ENCODE assay signal across 1 cellular context in the genomic region with DNA sequence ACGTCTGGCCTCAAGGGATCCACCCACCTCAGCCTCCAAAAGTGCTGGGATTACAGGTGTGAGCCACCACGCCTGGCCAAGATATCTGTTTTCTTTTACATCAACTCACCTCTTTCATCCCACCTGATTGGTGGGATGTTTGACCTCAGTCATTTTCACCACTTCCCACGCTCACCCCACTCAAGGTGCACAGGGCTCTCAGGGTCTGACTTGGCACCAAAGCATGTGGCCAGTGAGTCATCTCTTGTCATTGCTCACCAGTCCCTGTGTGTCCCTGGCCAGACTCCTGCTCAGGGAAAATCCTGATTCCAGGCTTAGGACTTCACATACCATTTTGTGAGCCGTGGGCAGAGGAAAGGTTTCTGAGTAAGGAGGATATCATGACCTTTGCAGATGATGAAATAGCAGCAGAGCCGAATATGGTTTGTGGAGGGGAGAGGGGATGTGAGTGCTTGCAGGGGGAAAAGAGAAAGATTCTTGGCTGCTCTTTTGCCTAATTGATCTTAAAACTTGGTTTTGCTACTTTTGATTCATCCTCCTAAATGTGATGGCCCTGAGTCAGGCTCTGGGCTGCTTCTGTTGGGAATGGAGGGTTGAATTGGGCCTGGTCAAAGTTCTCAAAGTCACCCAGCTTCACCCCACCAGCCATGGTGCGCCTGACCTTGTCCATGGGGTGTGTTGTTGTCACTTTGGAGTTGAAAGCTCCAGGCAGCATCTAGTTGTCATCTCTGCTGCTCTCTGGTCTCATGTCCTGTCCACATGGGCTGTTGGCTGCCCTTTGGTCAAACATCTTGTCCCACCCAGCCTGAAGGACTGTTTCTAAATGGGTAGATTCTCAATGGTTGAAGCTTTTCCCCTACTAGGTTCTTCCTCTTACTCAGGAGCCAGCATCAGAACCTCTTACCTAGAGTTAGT.
TF ChIP-seq lines count a peak whose summit lies in the region.

No MANE protein-coding gene starts in this region.

TF ChIP-seq in HCT116, 20 proteins besides CTCF, POLR2A, EP300 and RAD21 (continued from another document):
- TF ChIP-seq EZH2phosphoT487 (IDR thresholded peaks at IDR 0.05; ENCODE audit: borderline replicate concordance) (no peak), YY1 (IDR thresholded peaks at IDR 0.05; ENCODE audit: extremely low read depth, insufficient replicate concordance, low read depth, low read length) (peak; percentile 35), FOSL1 (IDR thresholded peaks at IDR 0.05; ENCODE audit: low read depth) (peak; percentile 96), CBX3 (IDR thresholded peaks at IDR 0.05; ENCODE audit: low read depth) (peak; percentile 93), POLR2AphosphoS5 (IDR thresholded peaks at IDR 0.05; ENCODE audit: low read depth, low read length) (peak; percentile 29; the same call in 1 of the 2 replicates), EZH2 (IDR thresholded peaks at IDR 0.05) (no peak), JUND (IDR thresholded peaks at IDR 0.05) (peak; percentile 92), EGR1 (IDR thresholded peaks at IDR 0.05; ENCODE audit: low read depth) (peak; percentile 90), SIN3A (IDR thresholded peaks at IDR 0.05; ENCODE audit: low read depth) (0 out of 2 replicates have a peak, but pooled peaks have one; percentile 30)
- TF ChIP-seq, protein P1, sequence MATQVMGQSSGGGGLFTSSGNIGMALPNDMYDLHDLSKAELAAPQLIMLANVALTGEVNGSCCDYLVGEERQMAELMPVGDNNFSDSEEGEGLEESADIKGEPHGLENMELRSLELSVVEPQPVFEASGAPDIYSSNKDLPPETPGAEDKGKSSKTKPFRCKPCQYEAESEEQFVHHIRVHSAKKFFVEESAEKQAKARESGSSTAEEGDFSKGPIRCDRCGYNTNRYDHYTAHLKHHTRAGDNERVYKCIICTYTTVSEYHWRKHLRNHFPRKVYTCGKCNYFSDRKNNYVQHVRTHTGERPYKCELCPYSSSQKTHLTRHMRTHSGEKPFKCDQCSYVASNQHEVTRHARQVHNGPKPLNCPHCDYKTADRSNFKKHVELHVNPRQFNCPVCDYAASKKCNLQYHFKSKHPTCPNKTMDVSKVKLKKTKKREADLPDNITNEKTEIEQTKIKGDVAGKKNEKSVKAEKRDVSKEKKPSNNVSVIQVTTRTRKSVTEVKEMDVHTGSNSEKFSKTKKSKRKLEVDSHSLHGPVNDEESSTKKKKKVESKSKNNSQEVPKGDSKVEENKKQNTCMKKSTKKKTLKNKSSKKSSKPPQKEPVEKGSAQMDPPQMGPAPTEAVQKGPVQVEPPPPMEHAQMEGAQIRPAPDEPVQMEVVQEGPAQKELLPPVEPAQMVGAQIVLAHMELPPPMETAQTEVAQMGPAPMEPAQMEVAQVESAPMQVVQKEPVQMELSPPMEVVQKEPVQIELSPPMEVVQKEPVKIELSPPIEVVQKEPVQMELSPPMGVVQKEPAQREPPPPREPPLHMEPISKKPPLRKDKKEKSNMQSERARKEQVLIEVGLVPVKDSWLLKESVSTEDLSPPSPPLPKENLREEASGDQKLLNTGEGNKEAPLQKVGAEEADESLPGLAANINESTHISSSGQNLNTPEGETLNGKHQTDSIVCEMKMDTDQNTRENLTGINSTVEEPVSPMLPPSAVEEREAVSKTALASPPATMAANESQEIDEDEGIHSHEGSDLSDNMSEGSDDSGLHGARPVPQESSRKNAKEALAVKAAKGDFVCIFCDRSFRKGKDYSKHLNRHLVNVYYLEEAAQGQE (IDR thresholded peaks at IDR 0.05; ENCODE audit: low read depth) = no peak
- TF ChIP-seq, protein P2, sequence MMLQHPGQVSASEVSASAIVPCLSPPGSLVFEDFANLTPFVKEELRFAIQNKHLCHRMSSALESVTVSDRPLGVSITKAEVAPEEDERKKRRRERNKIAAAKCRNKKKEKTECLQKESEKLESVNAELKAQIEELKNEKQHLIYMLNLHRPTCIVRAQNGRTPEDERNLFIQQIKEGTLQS (IDR thresholded peaks at IDR 0.05) = peak; percentile 7; the same call in 1 of the 2 replicates
- TF ChIP-seq, protein P3, sequence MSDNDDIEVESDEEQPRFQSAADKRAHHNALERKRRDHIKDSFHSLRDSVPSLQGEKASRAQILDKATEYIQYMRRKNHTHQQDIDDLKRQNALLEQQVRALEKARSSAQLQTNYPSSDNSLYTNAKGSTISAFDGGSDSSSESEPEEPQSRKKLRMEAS (IDR thresholded peaks at IDR 0.05) = peak; percentile 80; the same call in 1 of the 2 replicates
